Comparison of ENCODE assay signal across 8 cellular contexts in genomic region chr13:20161275-20161950, GRCh38. TPM values are rescaled to one million over a fixed set of nuclear protein-coding genes. Genes with fewer than 3 reads are reported as not detected.
A peak's percentile ranks its signal among the peaks of the same experiment; 100 is the strongest.
DNase-seq lines count a peak whose midpoint lies in the region; ATAC-seq, FAIRE-seq and TF ChIP-seq lines count a peak whose summit lies in the region.

No MANE protein-coding gene starts in this region.

- no peak overlapping the region for H3K27ac Mint-ChIP-seq in glutamatergic neuron (ENCODE audit: unreplicated experiment)

- H3K27me3 ChIP-seq in BE2C (peaks cover 83% of the 10 kb centered on the region), small intestine (ENCODE audit: control insufficient read depth in 2 of 2, insufficient read depth in 2 of 2, low read length in 2 of 2) (peaks cover 9 to 32% of the 10 kb centered on the region in 2 donors)

- H3K4me1 ChIP-seq in BE2C = no peaks in the 10 kb centered on the region
- peaks cover 0 to 2% of the 10 kb centered on the region in 2 donors for H3K4me1 ChIP-seq in small intestine (ENCODE audit: control insufficient read depth in 2 of 2, insufficient read depth in 1 of 2, low read depth in 1 of 2, low read length in 1 of 2)

- H3K36me3 ChIP-seq in BE2C (no peaks in the 10 kb centered on the region), small intestine (ENCODE audit: control insufficient read depth in 2 of 2, insufficient read depth in 2 of 2, low read length in 2 of 2) (no peaks in the 10 kb centered on the region)

- peak overlapping the region; percentile 61 for H3K4me3 Mint-ChIP-seq in glutamatergic neuron (ENCODE audit: unreplicated experiment)

- ATAC-seq in GM19452 (IDR thresholded peaks at IDR 0.05; ENCODE audit: unreplicated experiment) (peak; percentile 54), HG03469 (IDR thresholded peaks at IDR 0.05; ENCODE audit: unreplicated experiment) (peak; percentile 27)

- no peaks in the 10 kb centered on the region for H3K9me3 ChIP-seq in BE2C
- no peaks in the 10 kb centered on the region for H3K9me3 ChIP-seq in small intestine (ENCODE audit: control insufficient read depth, low read depth)

- H3K36me3 Mint-ChIP-seq in glutamatergic neuron (ENCODE audit: unreplicated experiment) = no peaks in the 10 kb centered on the region

- peaks cover 12% of the 10 kb centered on the region for H3K27me3 Mint-ChIP-seq in glutamatergic neuron (ENCODE audit: unreplicated experiment)

- no peaks in the 10 kb centered on the region for H3K9me3 Mint-ChIP-seq in glutamatergic neuron (ENCODE audit: unreplicated experiment)

- TF ChIP-seq CTCF in BE2C (IDR thresholded peaks at IDR 0.05; ENCODE audit: low read depth, low read length) (no peak), glutamatergic neuron (IDR thresholded peaks at IDR 0.05; ENCODE audit: partially characterized antibody, unreplicated experiment) (no peak)

- no peak for DNase-seq in BE2C
- peak; percentile 41 for DNase-seq in activated T-cell treated with anti-CD3 and anti-CD28 coated beads for 1 hour (ENCODE audit: low read depth)
- no peak for DNase-seq in glutamatergic neuron
- no peak for DNase-seq in small intestine
- DNase-seq in globus pallidus (ENCODE audit: low spot score) = no peak
- no peak for DNase-seq in DMS79 (lab: John Stamatoyannopoulos, UW)

- 2 to 4% (median 3%) methylated on average over 65 to 79 of the region's 79 CpGs for whole genome bisulfite sequencing in small intestine, 3 donors

- H3K27ac ChIP-seq in small intestine (ENCODE audit: low read depth in 1 of 2, low read length in 1 of 2) = no peak overlapping the region

- H3K4me1 Mint-ChIP-seq in glutamatergic neuron (ENCODE audit: low read depth, unreplicated experiment) = peaks cover 4% of the 10 kb centered on the region

- no peak for FAIRE-seq in small intestine (lab: Jason Lieb, UNC)

- H3K4me3 ChIP-seq in BE2C (ENCODE audit: low read depth, low read length) (peak overlapping the region; percentile 30), small intestine (ENCODE audit: low read depth in 1 of 2, low read length in 2 of 2) (peak overlapping the region; percentile 15 to 60)

RNA-seq across cellular contexts. Expression of gene GJA3, which starts 0.6 kb away (rescaled TPM):
- polyA plus RNA-seq in BE2C (2012; ENCODE audit: insufficient read depth, insufficient read length, low read depth) = not detected
- not detected for total RNA-seq in glutamatergic neuron (ENCODE audit: unreplicated experiment)
- under 1 TPM in 1 of 3 donors, not detected in 2; 0.01 TPM for polyA plus RNA-seq in small intestine

RNA-seq across cellular contexts. Expression of gene GJB2, which starts 31.3 kb away (rescaled TPM):
- not detected for polyA plus RNA-seq in BE2C (2012; ENCODE audit: insufficient read depth, insufficient read length, low read depth)
- total RNA-seq in glutamatergic neuron (ENCODE audit: unreplicated experiment) = not detected
- polyA plus RNA-seq in small intestine = 10 to 100 TPM in 1 of 3 donors, 1 to 10 TPM in 2; 8.9 to 15.9 (median 9.4) TPM
